26 cellular contexts compared by ENCODE assay signal in genomic region chr14:104873380-104874055, GRCh38. TPM values are rescaled to one million over a fixed set of nuclear protein-coding genes. Genes with fewer than 3 reads are reported as not detected.
DNase-seq lines count a peak whose midpoint lies in the region; ATAC-seq, FAIRE-seq and TF ChIP-seq lines count a peak whose summit lies in the region.
"Had no signal": no experiment of that assay in that cellular context is flagged by ENCODE, and none has a peak within 500 bp of the region (broad histone marks: within the 10 kb centered on the region; RNA-seq: fewer than 3 reads in every experiment).

No MANE protein-coding gene starts in this region.

- TF ChIP-seq POLR2A in breast epithelium (IDR thresholded peaks at IDR 0.05): no peak
- TF ChIP-seq POLR2A in right lobe of liver (IDR thresholded peaks at IDR 0.05): no peak

- H3K27me3 ChIP-seq in breast epithelium (no peaks in the 10 kb centered on the region), adipocyte (replicated peaks; ENCODE audit: control insufficient read depth, insufficient read depth, low read length) (no peaks in the 10 kb centered on the region), right lobe of liver (no peaks in the 10 kb centered on the region)
- H3K27me3 ChIP-seq: colonic mucosa, stomach, upper lobe of left lung had no signal

- H3K27me3 Mint-ChIP-seq in MCF 10A (ENCODE audit: insufficient read depth, unreplicated experiment): no peaks in the 10 kb centered on the region
- H3K27me3 Mint-ChIP-seq in stimulated activated memory B cell treated with anti-CD40 and anti-IgM and Interleukin-4, amounts not matched to agents 10 μg/mL and 1 μg/mL and 100 μg/mL, for 72 hours: peaks cover 83% of the 10 kb centered on the region

- H3K4me3 ChIP-seq in breast epithelium: no peak overlapping the region
- H3K4me3 ChIP-seq in adipocyte (ENCODE audit: low read length): no peak overlapping the region
- no peak overlapping the region for H3K4me3 ChIP-seq in right lobe of liver
- H3K4me3 ChIP-seq: colonic mucosa, stomach, upper lobe of left lung had no signal

- no TSS peak for BruUV-seq in MCF 10A (replicated peaks; lab: Mats Ljungman, UMichigan)

- DNase-seq in breast epithelium (ENCODE audit: low spot score in 2 of 2) (no peak), MCF 10A (ENCODE audit: unreplicated experiment) (no peak), adipocyte (ENCODE audit: low read depth) (no peak), right lobe of liver (peak in 2 of 3 donors; percentile 17 to 50), mucosa of gallbladder (ENCODE audit: low spot score) (no peak), HuH-7.5 (ENCODE audit: low spot score) (no peak), frontal cortex (ENCODE audit: low spot score in 2 of 2) (no peak)
- DNase-seq: 8988T; activated CD4-positive, alpha-beta T cell treated with anti-CD3 and anti-CD28 coated beads for 1 hour; activated CD8-positive, alpha-beta memory T cell treated with anti-CD3 and anti-CD28 coated beads for 24 hours; activated T-cell treated with anti-CD3 and anti-CD28 coated beads, Interleukin-2, amount 50 U/mL, for 1 hour; amniotic stem cell; colonic mucosa; effector memory CD8-positive, alpha-beta T cell; NCI-H2081; NCI-H446; OCI-M1; retina; stimulated activated CD4-positive, alpha-beta T cell treated with anti-CD3 and anti-CD28 coated beads, Interleukin-15, amount 100 ng/mL, for 24 hours; stomach had no signal

- no peak overlapping the region for H3K4me3 Mint-ChIP-seq in MCF 10A (ENCODE audit: unreplicated experiment)
- H3K4me3 Mint-ChIP-seq in stimulated activated memory B cell treated with anti-CD40 and anti-IgM and Interleukin-4, amounts not matched to agents 10 μg/mL and 1 μg/mL and 100 μg/mL, for 72 hours: no peak overlapping the region
- H3K4me3 Mint-ChIP-seq: effector memory CD8-positive, alpha-beta T cell had no signal

- peak overlapping the region; percentile 25 for H3K9ac ChIP-seq in adipocyte (ENCODE audit: low read length)

- H3K27ac Mint-ChIP-seq in MCF 10A (ENCODE audit: low read depth, unreplicated experiment): no peak overlapping the region
- peak overlapping the region; percentile 65 for H3K27ac Mint-ChIP-seq in stimulated activated memory B cell treated with anti-CD40 and anti-IgM and Interleukin-4, amounts not matched to agents 10 μg/mL and 1 μg/mL and 100 μg/mL, for 72 hours

- H3K9me3 Mint-ChIP-seq in MCF 10A (ENCODE audit: unreplicated experiment): no peaks in the 10 kb centered on the region
- H3K9me3 Mint-ChIP-seq in stimulated activated memory B cell treated with anti-CD40 and anti-IgM and Interleukin-4, amounts not matched to agents 10 μg/mL and 1 μg/mL and 100 μg/mL, for 72 hours: no peaks in the 10 kb centered on the region
- H3K9me3 Mint-ChIP-seq: effector memory CD8-positive, alpha-beta T cell had no signal

- H3K9me3 ChIP-seq in breast epithelium (no peaks in the 10 kb centered on the region), adipocyte (ENCODE audit: control insufficient read depth, low read length) (no peaks in the 10 kb centered on the region), right lobe of liver (no peaks in the 10 kb centered on the region)
- H3K9me3 ChIP-seq: colonic mucosa, stomach, upper lobe of left lung had no signal

- TF ChIP-seq CTCF in breast epithelium (IDR thresholded peaks at IDR 0.05): no peak
- no peak for TF ChIP-seq CTCF in MCF 10A (IDR thresholded peaks at IDR 0.05; ENCODE audit: unreplicated experiment)
- TF ChIP-seq CTCF in right lobe of liver (IDR thresholded peaks at IDR 0.05): no peak

- no peaks in the 10 kb centered on the region for H3K4me1 ChIP-seq in breast epithelium
- peaks cover 15% of the 10 kb centered on the region for H3K4me1 ChIP-seq in adipocyte (ENCODE audit: control insufficient read depth, insufficient read depth, low read length)
- peaks cover 0 to 26% (median 10%) of the 10 kb centered on the region in 4 donors for H3K4me1 ChIP-seq in right lobe of liver
- H3K4me1 ChIP-seq: colonic mucosa had no signal

- intact Hi-C loops in breast epithelium (cut with DNase I; ENCODE audit: low total_unique reads) (no loop called here), MCF 10A (cut with micrococcal nuclease) (no loop called here), right lobe of liver (cut with DNase I) (no loop called here)

- WGBS in right lobe of liver (ENCODE audit: insufficient coverage, low coverage, low lambda C conversion rate, missing lambda C conversion rate): 76% methylated on average over 3 of the region's 13 CpGs

- CTCF ChIA-PET in MCF 10A (lab: Yijun Ruan, JAX): interaction anchor here (1.4 kb wide), 1 partner anchor 105 kb away, joined by 6 read pairs; no protein-coding TSS in a partner anchor

- H3K36me3 Mint-ChIP-seq in MCF 10A (ENCODE audit: insufficient read depth, unreplicated experiment): peaks cover 5% of the 10 kb centered on the region
- H3K36me3 Mint-ChIP-seq in stimulated activated memory B cell treated with anti-CD40 and anti-IgM and Interleukin-4, amounts not matched to agents 10 μg/mL and 1 μg/mL and 100 μg/mL, for 72 hours: no peaks in the 10 kb centered on the region

- POLR2A ChIA-PET in MCF 10A (lab: Yijun Ruan, JAX): interaction anchor here (1.0 kb wide), 1 partner anchor 10 kb away, joined by 3 read pairs; no protein-coding TSS in a partner anchor

- H3K27ac ChIP-seq in breast epithelium: peak overlapping the region; percentile 21 to 43
- H3K27ac ChIP-seq in right lobe of liver: no peak overlapping the region
- H3K27ac ChIP-seq: colonic mucosa, stomach, upper lobe of left lung had no signal

- no peaks in the 10 kb centered on the region for H3K36me3 ChIP-seq in breast epithelium
- peaks cover 15% of the 10 kb centered on the region for H3K36me3 ChIP-seq in adipocyte (ENCODE audit: control insufficient read depth, insufficient read depth, low read length, severe bottlenecking)
- H3K36me3 ChIP-seq in right lobe of liver: peaks cover 0 to 7% (median 0%) of the 10 kb centered on the region in 4 donors

- H3K4me1 Mint-ChIP-seq in MCF 10A (ENCODE audit: insufficient read depth, unreplicated experiment): peaks cover 13% of the 10 kb centered on the region
- H3K4me1 Mint-ChIP-seq in stimulated activated memory B cell treated with anti-CD40 and anti-IgM and Interleukin-4, amounts not matched to agents 10 μg/mL and 1 μg/mL and 100 μg/mL, for 72 hours: peaks cover 18% of the 10 kb centered on the region

- no peak for FAIRE-seq in frontal cortex (lab: Jason Lieb, UNC)
- FAIRE-seq: G401.6 had no signal

- ATAC-seq in right lobe of liver: no peak
- no peak for ATAC-seq in stimulated activated memory B cell treated with anti-CD40 and anti-IgM and Interleukin-4, amounts not matched to agents 10 μg/mL and 1 μg/mL and 100 μg/mL, for 72 hours

RNA-seq across cellular contexts. Expression of gene CEP170B, which starts 8.4 kb away (rescaled TPM):
- 10 to 100 TPM; 10.1 to 14.8 (median 13.8) TPM for total RNA-seq in breast epithelium
- total RNA-seq in MCF 10A (2022): 61.8 and 77.4 TPM in 2 replicates
- 10 to 100 TPM; 13.2 to 22.4 (median 16.8) TPM for total RNA-seq in right lobe of liver
- 95.6 TPM for total RNA-seq in mucosa of gallbladder
- 18.3 TPM for total RNA-seq in frontal cortex

RNA-seq across cellular contexts. Expression of gene PLD4, which starts 51.2 kb away (rescaled TPM):
- 1 to 10 TPM in 1 of 3 donors, under 1 TPM in 1, not detected in 1; 0.33 to 4.0 TPM for total RNA-seq in breast epithelium
- not detected in 2 replicates for total RNA-seq in MCF 10A (2022)
- under 1 TPM in 4 of 6 experiments, not detected in 2; 0.12 to 0.49 (median 0.33) TPM for total RNA-seq in right lobe of liver
- total RNA-seq in mucosa of gallbladder: 16.7 TPM
- total RNA-seq in frontal cortex: 3.7 TPM
- total RNA-seq: glomerular endothelial cell, IMR-90, myocyte had no signal

Comparison
In these comparisons a context has a peak if more than half of its experiments do, and no peak if none do; other contexts are left out.
1. DNase-seq: peak in right lobe of liver (2 of 3); none in breast epithelium (0 of 2), MCF 10A (single experiment), adipocyte (single experiment), mucosa of gallbladder (single experiment), HuH-7.5 (single experiment) and frontal cortex (0 of 2).
2. H3K27ac ChIP-seq: peak in breast epithelium (2 of 2); none in right lobe of liver (0 of 3).